ENCODE assay signal across 1 cellular context in the genomic region with DNA sequence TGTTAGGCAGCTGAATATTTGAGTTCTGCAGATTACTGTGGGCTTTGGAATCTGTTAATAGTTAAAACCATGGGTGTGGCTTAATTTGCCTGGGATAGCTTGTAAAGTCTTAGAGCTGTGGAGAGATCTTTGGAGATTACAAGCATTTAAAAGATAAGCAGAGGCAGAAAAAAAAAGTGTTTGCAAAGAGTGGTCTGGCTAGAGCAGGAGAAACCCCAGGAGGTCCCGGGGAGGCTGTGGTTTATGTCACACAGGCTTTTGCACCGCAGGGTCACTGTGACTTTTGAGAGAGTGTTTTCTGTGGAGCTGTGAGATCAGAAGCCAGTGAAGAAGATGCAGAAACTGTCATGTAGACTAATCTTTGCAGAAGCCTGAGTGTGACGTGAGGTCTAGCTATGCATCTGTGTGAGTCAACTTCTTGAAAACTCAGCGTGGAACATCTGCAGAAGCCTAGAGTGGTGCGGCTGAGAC.
TF ChIP-seq lines count a peak whose summit lies in the region.

No MANE protein-coding gene starts in this region.

TF ChIP-seq in HEK293, 187 proteins besides CTCF, POLR2A, EP300 and RAD21 (continued from another document and continues in another):
- TF ChIP-seq, protein P1, sequence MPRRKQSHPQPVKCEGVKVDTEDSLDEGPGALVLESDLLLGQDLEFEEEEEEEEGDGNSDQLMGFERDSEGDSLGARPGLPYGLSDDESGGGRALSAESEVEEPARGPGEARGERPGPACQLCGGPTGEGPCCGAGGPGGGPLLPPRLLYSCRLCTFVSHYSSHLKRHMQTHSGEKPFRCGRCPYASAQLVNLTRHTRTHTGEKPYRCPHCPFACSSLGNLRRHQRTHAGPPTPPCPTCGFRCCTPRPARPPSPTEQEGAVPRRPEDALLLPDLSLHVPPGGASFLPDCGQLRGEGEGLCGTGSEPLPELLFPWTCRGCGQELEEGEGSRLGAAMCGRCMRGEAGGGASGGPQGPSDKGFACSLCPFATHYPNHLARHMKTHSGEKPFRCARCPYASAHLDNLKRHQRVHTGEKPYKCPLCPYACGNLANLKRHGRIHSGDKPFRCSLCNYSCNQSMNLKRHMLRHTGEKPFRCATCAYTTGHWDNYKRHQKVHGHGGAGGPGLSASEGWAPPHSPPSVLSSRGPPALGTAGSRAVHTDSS (tag by site-specific recombination; IDR thresholded peaks at IDR 0.05), result no peak
- TF ChIP-seq ZBTB48 (tag by site-specific recombination; IDR thresholded peaks at IDR 0.05), result no peak
- TF ChIP-seq ZNF843 (tag by site-specific recombination; IDR thresholded peaks at IDR 0.05), result peak; percentile 52
- TF ChIP-seq ZNF473 (tag by site-specific recombination; IDR thresholded peaks at IDR 0.05), result no peak
- no peak for TF ChIP-seq ZNF544 (tag by site-specific recombination; IDR thresholded peaks at IDR 0.05)
- TF ChIP-seq HOXC10 (CRISPR knock-in tag; IDR thresholded peaks at IDR 0.05), result no peak
- TF ChIP-seq HOXD13 (CRISPR knock-in tag; IDR thresholded peaks at IDR 0.05; ENCODE audit: borderline replicate concordance), result no peak
- no peak for TF ChIP-seq GLIS2 (tag by site-specific recombination; IDR thresholded peaks at IDR 0.05)
- 0 out of 2 replicates have a peak, but pooled peaks have one; percentile 13 for TF ChIP-seq ZFP37 (tag by site-specific recombination; IDR thresholded peaks at IDR 0.05)
- TF ChIP-seq ZNF629 (tag by site-specific recombination; IDR thresholded peaks at IDR 0.05), result peak; percentile 51
- TF ChIP-seq, protein P2, sequence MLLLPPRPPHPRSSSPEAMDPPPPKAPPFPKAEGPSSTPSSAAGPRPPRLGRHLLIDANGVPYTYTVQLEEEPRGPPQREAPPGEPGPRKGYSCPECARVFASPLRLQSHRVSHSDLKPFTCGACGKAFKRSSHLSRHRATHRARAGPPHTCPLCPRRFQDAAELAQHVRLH (tag by site-specific recombination; IDR thresholded peaks at IDR 0.05), result no peak
- TF ChIP-seq ZFP41 (tag by site-specific recombination; IDR thresholded peaks at IDR 0.05; ENCODE audit: borderline replicate concordance), result no peak
- TF ChIP-seq KLF1 (tag by site-specific recombination; IDR thresholded peaks at IDR 0.05), result 0 out of 2 replicates have a peak, but pooled peaks have one; percentile 32
- TF ChIP-seq ZNF394 (tag by site-specific recombination; IDR thresholded peaks at IDR 0.05; ENCODE audit: borderline replicate concordance), result no peak
- TF ChIP-seq ZNF664 (tag by site-specific recombination; IDR thresholded peaks at IDR 0.05), result no peak
- TF ChIP-seq SALL2 (tag by site-specific recombination; IDR thresholded peaks at IDR 0.05; ENCODE audit: borderline replicate concordance), result no peak
- TF ChIP-seq, protein P3, sequence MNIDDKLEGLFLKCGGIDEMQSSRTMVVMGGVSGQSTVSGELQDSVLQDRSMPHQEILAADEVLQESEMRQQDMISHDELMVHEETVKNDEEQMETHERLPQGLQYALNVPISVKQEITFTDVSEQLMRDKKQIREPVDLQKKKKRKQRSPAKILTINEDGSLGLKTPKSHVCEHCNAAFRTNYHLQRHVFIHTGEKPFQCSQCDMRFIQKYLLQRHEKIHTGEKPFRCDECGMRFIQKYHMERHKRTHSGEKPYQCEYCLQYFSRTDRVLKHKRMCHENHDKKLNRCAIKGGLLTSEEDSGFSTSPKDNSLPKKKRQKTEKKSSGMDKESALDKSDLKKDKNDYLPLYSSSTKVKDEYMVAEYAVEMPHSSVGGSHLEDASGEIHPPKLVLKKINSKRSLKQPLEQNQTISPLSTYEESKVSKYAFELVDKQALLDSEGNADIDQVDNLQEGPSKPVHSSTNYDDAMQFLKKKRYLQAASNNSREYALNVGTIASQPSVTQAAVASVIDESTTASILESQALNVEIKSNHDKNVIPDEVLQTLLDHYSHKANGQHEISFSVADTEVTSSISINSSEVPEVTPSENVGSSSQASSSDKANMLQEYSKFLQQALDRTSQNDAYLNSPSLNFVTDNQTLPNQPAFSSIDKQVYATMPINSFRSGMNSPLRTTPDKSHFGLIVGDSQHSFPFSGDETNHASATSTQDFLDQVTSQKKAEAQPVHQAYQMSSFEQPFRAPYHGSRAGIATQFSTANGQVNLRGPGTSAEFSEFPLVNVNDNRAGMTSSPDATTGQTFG (tag by site-specific recombination; IDR thresholded peaks at IDR 0.05; ENCODE audit: borderline replicate concordance), result no peak
- TF ChIP-seq, protein P4, sequence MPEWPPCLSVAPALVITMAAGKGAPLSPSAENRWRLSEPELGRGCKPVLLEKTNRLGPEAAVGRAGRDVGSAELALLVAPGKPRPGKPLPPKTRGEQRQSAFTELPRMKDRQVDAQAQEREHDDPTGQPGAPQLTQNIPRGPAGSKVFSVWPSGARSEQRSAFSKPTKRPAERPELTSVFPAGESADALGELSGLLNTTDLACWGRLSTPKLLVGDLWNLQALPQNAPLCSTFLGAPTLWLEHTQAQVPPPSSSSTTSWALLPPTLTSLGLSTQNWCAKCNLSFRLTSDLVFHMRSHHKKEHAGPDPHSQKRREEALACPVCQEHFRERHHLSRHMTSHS (tag by site-specific recombination; IDR thresholded peaks at IDR 0.05), result no peak
- TF ChIP-seq ZNF548 (tag by site-specific recombination; IDR thresholded peaks at IDR 0.05), result no peak
- no peak for TF ChIP-seq ZNF341 (tag by site-specific recombination; IDR thresholded peaks at IDR 0.05; ENCODE audit: low read depth)
- no peak for TF ChIP-seq ZNF19 (tag by site-specific recombination; IDR thresholded peaks at IDR 0.05; ENCODE audit: low read depth)
- TF ChIP-seq, protein P5, sequence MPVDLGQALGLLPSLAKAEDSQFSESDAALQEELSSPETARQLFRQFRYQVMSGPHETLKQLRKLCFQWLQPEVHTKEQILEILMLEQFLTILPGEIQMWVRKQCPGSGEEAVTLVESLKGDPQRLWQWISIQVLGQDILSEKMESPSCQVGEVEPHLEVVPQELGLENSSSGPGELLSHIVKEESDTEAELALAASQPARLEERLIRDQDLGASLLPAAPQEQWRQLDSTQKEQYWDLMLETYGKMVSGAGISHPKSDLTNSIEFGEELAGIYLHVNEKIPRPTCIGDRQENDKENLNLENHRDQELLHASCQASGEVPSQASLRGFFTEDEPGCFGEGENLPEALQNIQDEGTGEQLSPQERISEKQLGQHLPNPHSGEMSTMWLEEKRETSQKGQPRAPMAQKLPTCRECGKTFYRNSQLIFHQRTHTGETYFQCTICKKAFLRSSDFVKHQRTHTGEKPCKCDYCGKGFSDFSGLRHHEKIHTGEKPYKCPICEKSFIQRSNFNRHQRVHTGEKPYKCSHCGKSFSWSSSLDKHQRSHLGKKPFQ (tag by site-specific recombination; IDR thresholded peaks at IDR 0.05), result no peak
- peak; percentile 54 for TF ChIP-seq FEZF1 (tag by site-specific recombination; IDR thresholded peaks at IDR 0.05)
- no peak for TF ChIP-seq ZNF560 (tag by site-specific recombination; IDR thresholded peaks at IDR 0.05; ENCODE audit: borderline replicate concordance)
- TF ChIP-seq, protein P6, sequence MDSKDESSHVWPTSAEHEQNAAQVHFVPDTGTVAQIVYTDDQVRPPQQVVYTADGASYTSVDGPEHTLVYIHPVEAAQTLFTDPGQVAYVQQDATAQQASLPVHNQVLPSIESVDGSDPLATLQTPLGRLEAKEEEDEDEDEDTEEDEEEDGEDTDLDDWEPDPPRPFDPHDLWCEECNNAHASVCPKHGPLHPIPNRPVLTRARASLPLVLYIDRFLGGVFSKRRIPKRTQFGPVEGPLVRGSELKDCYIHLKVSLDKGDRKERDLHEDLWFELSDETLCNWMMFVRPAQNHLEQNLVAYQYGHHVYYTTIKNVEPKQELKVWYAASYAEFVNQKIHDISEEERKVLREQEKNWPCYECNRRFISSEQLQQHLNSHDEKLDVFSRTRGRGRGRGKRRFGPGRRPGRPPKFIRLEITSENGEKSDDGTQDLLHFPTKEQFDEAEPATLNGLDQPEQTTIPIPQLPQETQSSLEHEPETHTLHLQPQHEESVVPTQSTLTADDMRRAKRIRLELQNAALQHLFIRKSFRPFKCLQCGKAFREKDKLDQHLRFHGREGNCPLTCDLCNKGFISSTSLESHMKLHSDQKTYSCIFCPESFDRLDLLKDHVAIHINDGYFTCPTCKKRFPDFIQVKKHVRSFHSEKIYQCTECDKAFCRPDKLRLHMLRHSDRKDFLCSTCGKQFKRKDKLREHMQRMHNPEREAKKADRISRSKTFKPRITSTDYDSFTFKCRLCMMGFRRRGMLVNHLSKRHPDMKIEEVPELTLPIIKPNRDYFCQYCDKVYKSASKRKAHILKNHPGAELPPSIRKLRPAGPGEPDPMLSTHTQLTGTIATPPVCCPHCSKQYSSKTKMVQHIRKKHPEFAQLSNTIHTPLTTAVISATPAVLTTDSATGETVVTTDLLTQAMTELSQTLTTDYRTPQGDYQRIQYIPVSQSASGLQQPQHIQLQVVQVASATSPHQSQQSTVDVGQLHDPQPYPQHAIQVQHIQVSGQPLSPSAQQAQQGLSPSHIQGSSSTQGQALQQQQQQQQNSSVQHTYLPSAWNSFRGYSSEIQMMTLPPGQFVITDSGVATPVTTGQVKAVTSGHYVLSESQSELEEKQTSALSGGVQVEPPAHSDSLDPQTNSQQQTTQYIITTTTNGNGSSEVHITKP (tag by site-specific recombination; IDR thresholded peaks at IDR 0.05), result 0 out of 2 replicates have a peak, but pooled peaks have one; percentile 13
- no peak for TF ChIP-seq ZEB2 (tag by site-specific recombination; IDR thresholded peaks at IDR 0.05)
- 0 out of 2 replicates have a peak, but pooled peaks have one; percentile 36 for TF ChIP-seq ZXDB (tag by site-specific recombination; IDR thresholded peaks at IDR 0.05)
- no peak for TF ChIP-seq ZNF311 (tag by site-specific recombination; IDR thresholded peaks at IDR 0.05; ENCODE audit: borderline replicate concordance)
- TF ChIP-seq GLI4 (tag by site-specific recombination; IDR thresholded peaks at IDR 0.05), result no peak
- TF ChIP-seq, protein P7, sequence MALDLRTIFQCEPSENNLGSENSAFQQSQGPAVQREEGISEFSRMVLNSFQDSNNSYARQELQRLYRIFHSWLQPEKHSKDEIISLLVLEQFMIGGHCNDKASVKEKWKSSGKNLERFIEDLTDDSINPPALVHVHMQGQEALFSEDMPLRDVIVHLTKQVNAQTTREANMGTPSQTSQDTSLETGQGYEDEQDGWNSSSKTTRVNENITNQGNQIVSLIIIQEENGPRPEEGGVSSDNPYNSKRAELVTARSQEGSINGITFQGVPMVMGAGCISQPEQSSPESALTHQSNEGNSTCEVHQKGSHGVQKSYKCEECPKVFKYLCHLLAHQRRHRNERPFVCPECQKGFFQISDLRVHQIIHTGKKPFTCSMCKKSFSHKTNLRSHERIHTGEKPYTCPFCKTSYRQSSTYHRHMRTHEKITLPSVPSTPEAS (tag by site-specific recombination; IDR thresholded peaks at IDR 0.05), result no peak
- TF ChIP-seq ZNF830 (tag by site-specific recombination; IDR thresholded peaks at IDR 0.05; ENCODE audit: low read depth), result no peak
- TF ChIP-seq ZIC2 (tag by site-specific recombination; IDR thresholded peaks at IDR 0.05), result peak; percentile 75
- TF ChIP-seq, protein P8, sequence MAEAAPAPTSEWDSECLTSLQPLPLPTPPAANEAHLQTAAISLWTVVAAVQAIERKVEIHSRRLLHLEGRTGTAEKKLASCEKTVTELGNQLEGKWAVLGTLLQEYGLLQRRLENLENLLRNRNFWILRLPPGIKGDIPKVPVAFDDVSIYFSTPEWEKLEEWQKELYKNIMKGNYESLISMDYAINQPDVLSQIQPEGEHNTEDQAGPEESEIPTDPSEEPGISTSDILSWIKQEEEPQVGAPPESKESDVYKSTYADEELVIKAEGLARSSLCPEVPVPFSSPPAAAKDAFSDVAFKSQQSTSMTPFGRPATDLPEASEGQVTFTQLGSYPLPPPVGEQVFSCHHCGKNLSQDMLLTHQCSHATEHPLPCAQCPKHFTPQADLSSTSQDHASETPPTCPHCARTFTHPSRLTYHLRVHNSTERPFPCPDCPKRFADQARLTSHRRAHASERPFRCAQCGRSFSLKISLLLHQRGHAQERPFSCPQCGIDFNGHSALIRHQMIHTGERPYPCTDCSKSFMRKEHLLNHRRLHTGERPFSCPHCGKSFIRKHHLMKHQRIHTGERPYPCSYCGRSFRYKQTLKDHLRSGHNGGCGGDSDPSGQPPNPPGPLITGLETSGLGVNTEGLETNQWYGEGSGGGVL (tag by site-specific recombination; IDR thresholded peaks at IDR 0.05), result peak; percentile 14; the same call in 1 of the 2 replicates
- no peak for TF ChIP-seq ZFP3 (tag by site-specific recombination; IDR thresholded peaks at IDR 0.05; ENCODE audit: low read depth)
- TF ChIP-seq, protein P9, sequence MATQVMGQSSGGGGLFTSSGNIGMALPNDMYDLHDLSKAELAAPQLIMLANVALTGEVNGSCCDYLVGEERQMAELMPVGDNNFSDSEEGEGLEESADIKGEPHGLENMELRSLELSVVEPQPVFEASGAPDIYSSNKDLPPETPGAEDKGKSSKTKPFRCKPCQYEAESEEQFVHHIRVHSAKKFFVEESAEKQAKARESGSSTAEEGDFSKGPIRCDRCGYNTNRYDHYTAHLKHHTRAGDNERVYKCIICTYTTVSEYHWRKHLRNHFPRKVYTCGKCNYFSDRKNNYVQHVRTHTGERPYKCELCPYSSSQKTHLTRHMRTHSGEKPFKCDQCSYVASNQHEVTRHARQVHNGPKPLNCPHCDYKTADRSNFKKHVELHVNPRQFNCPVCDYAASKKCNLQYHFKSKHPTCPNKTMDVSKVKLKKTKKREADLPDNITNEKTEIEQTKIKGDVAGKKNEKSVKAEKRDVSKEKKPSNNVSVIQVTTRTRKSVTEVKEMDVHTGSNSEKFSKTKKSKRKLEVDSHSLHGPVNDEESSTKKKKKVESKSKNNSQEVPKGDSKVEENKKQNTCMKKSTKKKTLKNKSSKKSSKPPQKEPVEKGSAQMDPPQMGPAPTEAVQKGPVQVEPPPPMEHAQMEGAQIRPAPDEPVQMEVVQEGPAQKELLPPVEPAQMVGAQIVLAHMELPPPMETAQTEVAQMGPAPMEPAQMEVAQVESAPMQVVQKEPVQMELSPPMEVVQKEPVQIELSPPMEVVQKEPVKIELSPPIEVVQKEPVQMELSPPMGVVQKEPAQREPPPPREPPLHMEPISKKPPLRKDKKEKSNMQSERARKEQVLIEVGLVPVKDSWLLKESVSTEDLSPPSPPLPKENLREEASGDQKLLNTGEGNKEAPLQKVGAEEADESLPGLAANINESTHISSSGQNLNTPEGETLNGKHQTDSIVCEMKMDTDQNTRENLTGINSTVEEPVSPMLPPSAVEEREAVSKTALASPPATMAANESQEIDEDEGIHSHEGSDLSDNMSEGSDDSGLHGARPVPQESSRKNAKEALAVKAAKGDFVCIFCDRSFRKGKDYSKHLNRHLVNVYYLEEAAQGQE (tag by site-specific recombination; IDR thresholded peaks at IDR 0.05), result no peak
- TF ChIP-seq ZSCAN30 (tag by site-specific recombination; IDR thresholded peaks at IDR 0.05), result no peak
- TF ChIP-seq, protein P10, sequence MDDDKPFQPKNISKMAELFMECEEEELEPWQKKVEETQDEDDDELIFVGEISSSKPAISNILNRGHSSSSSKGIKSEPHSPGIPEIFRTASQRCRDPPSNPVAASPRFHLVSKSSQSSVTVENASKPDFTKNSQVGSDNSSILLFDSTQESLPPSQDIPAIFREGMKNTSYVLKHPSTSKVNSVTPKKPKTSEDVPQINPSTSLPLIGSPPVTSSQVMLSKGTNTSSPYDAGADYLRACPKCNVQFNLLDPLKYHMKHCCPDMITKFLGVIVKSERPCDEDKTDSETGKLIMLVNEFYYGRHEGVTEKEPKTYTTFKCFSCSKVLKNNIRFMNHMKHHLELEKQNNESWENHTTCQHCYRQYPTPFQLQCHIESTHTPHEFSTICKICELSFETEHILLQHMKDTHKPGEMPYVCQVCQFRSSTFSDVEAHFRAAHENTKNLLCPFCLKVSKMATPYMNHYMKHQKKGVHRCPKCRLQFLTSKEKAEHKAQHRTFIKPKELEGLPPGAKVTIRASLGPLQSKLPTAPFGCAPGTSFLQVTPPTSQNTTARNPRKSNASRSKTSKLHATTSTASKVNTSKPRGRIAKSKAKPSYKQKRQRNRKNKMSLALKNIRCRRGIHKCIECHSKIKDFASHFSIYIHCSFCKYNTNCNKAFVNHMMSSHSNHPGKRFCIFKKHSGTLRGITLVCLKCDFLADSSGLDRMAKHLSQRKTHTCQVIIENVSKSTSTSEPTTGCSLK (tag by site-specific recombination; IDR thresholded peaks at IDR 0.05), result no peak
- no peak for TF ChIP-seq ZBTB17 (tag by site-specific recombination; IDR thresholded peaks at IDR 0.05)
- TF ChIP-seq ZNF658 (tag by site-specific recombination; IDR thresholded peaks at IDR 0.05), result no peak
